ENCODE assay signal across 9 cellular contexts in genomic region chr1:87045757-87046422, GRCh38.
DNase-seq lines count a peak whose midpoint lies in the region; ATAC-seq, FAIRE-seq and TF ChIP-seq lines count a peak whose summit lies in the region.
"Had no signal": no experiment of that assay in that cellular context is flagged by ENCODE, and none has a peak within 500 bp of the region (broad histone marks: within the 10 kb centered on the region; RNA-seq: fewer than 3 reads in every experiment).

No MANE protein-coding gene starts in this region.

- FAIRE-seq in pancreas (lab: Jason Lieb, UNC), result no peak

- no peaks in the 10 kb centered on the region for H3K9me2 ChIP-seq in OCI-LY1 (ENCODE audit: low read depth, low read length)

- no peak overlapping the region for H3K4me3 ChIP-seq in OCI-LY1 (ENCODE audit: low read depth, low read length, poor library complexity, severe bottlenecking)
- no peak overlapping the region for H3K4me3 ChIP-seq in pancreas
- H3K4me3 ChIP-seq in neural progenitor cell, result no peak overlapping the region
- H3K4me3 ChIP-seq: cardiac muscle cell, lower lobe of right lung had no signal

- H3K9ac ChIP-seq in OCI-LY1 (ENCODE audit: low read length) (no peak overlapping the region), neural progenitor cell (no peak overlapping the region)

- peaks cover 7% of the 10 kb centered on the region; the same call in 1 of the 2 replicates for H3K36me3 ChIP-seq in OCI-LY1 (ENCODE audit: insufficient read depth, low read length)
- H3K36me3 ChIP-seq in pancreas, result no peaks in the 10 kb centered on the region
- H3K36me3 ChIP-seq in neural progenitor cell, result peaks cover 15% of the 10 kb centered on the region
- H3K36me3 ChIP-seq: cardiac muscle cell, lower lobe of right lung had no signal

- H3K27me3 ChIP-seq in OCI-LY1 (ENCODE audit: insufficient read depth, low read length), result no peaks in the 10 kb centered on the region
- no peaks in the 10 kb centered on the region for H3K27me3 ChIP-seq in pancreas
- no peaks in the 10 kb centered on the region for H3K27me3 ChIP-seq in neural progenitor cell
- H3K27me3 ChIP-seq: cardiac muscle cell had no signal

- DNase-seq in pancreas (no peak), left lobe of liver (ENCODE audit: low spot score) (no peak), neural progenitor cell (ENCODE audit: low spot score) (no peak)
- DNase-seq: lower lobe of right lung had no signal

- H2AFZ ChIP-seq in OCI-LY1 (ENCODE audit: low read length), result no peak overlapping the region
- no peak overlapping the region for H2AFZ ChIP-seq in neural progenitor cell (replicated peaks)

- peak overlapping the region; percentile 88 for H3K27ac Mint-ChIP-seq in activated naive CD4-positive, alpha-beta T cell treated with anti-CD3 and anti-CD28 coated beads, Interleukin-2, amount 50 U/mL, for 24 hours
- peak overlapping the region; percentile 46 for H3K27ac Mint-ChIP-seq in stimulated activated memory B cell treated with anti-CD40 and anti-IgM and Interleukin-4, amounts not matched to agents 10 μg/mL and 1 μg/mL and 100 μg/mL, for 72 hours
- H3K27ac Mint-ChIP-seq in neural progenitor cell, result no peak overlapping the region

- intact Hi-C loops in pancreas (cut with DNase I), result no loop called here

- TF ChIP-seq CTCF in OCI-LY1 (IDR thresholded peaks at IDR 0.05; ENCODE audit: low read length), result no peak
- no peak for TF ChIP-seq CTCF in pancreas (IDR thresholded peaks at IDR 0.05)
- TF ChIP-seq CTCF in neural progenitor cell (IDR thresholded peaks at IDR 0.05), result no peak

- H3K9me3 Mint-ChIP-seq in activated naive CD4-positive, alpha-beta T cell treated with anti-CD3 and anti-CD28 coated beads, Interleukin-2, amount 50 U/mL, for 24 hours, result no peaks in the 10 kb centered on the region
- H3K9me3 Mint-ChIP-seq in stimulated activated memory B cell treated with anti-CD40 and anti-IgM and Interleukin-4, amounts not matched to agents 10 μg/mL and 1 μg/mL and 100 μg/mL, for 72 hours, result no peaks in the 10 kb centered on the region
- peaks cover 16% of the 10 kb centered on the region for H3K9me3 Mint-ChIP-seq in neural progenitor cell

- peak overlapping the region; percentile 20 for H3K27ac ChIP-seq in OCI-LY1 (ENCODE audit: low read depth, low read length, poor library complexity, severe bottlenecking)
- H3K27ac ChIP-seq in pancreas, result no peak overlapping the region
- H3K27ac ChIP-seq in neural progenitor cell, result no peak overlapping the region
- H3K27ac ChIP-seq: cardiac muscle cell, lower lobe of right lung had no signal

- peaks cover 65% of the 10 kb centered on the region for H3K4me1 Mint-ChIP-seq in activated naive CD4-positive, alpha-beta T cell treated with anti-CD3 and anti-CD28 coated beads, Interleukin-2, amount 50 U/mL, for 24 hours
- peaks cover 31% of the 10 kb centered on the region for H3K4me1 Mint-ChIP-seq in stimulated activated memory B cell treated with anti-CD40 and anti-IgM and Interleukin-4, amounts not matched to agents 10 μg/mL and 1 μg/mL and 100 μg/mL, for 72 hours
- no peaks in the 10 kb centered on the region for H3K4me1 Mint-ChIP-seq in neural progenitor cell

- H3F3A ChIP-seq in OCI-LY1 (ENCODE audit: insufficient read depth, low read length) (no peaks in the 10 kb centered on the region), neural progenitor cell (ENCODE audit: low read depth) (no peaks in the 10 kb centered on the region)

- no peaks in the 10 kb centered on the region for H3K27me3 Mint-ChIP-seq in activated naive CD4-positive, alpha-beta T cell treated with anti-CD3 and anti-CD28 coated beads, Interleukin-2, amount 50 U/mL, for 24 hours
- no peaks in the 10 kb centered on the region for H3K27me3 Mint-ChIP-seq in stimulated activated memory B cell treated with anti-CD40 and anti-IgM and Interleukin-4, amounts not matched to agents 10 μg/mL and 1 μg/mL and 100 μg/mL, for 72 hours
- no peaks in the 10 kb centered on the region for H3K27me3 Mint-ChIP-seq in neural progenitor cell (ENCODE audit: insufficient read depth, low read depth)

- H3K36me3 Mint-ChIP-seq in activated naive CD4-positive, alpha-beta T cell treated with anti-CD3 and anti-CD28 coated beads, Interleukin-2, amount 50 U/mL, for 24 hours, result peaks cover 4% of the 10 kb centered on the region
- H3K36me3 Mint-ChIP-seq in stimulated activated memory B cell treated with anti-CD40 and anti-IgM and Interleukin-4, amounts not matched to agents 10 μg/mL and 1 μg/mL and 100 μg/mL, for 72 hours, result peaks cover 8% of the 10 kb centered on the region
- H3K36me3 Mint-ChIP-seq in neural progenitor cell, result peaks cover 11% of the 10 kb centered on the region

- H3K79me2 ChIP-seq in OCI-LY1 (ENCODE audit: insufficient read depth, low read length) (peaks cover 48% of the 10 kb centered on the region), neural progenitor cell (ENCODE audit: low read depth) (peaks cover 87% of the 10 kb centered on the region)

- peaks cover 3% of the 10 kb centered on the region; the same call in 1 of the 2 replicates for H3K9me3 ChIP-seq in OCI-LY1 (ENCODE audit: low read length)
- H3K9me3 ChIP-seq in pancreas, result no peaks in the 10 kb centered on the region
- H3K9me3 ChIP-seq in neural progenitor cell (ENCODE audit: low read depth), result peaks cover 8% of the 10 kb centered on the region

- H3K4me2 ChIP-seq in OCI-LY1 (ENCODE audit: low read length) (peak overlapping the region; percentile 12; the same call in 1 of the 2 replicates), neural progenitor cell (no peak overlapping the region)

- peak overlapping the region; percentile 72 for H3K4me3 Mint-ChIP-seq in activated naive CD4-positive, alpha-beta T cell treated with anti-CD3 and anti-CD28 coated beads, Interleukin-2, amount 50 U/mL, for 24 hours
- no peak overlapping the region for H3K4me3 Mint-ChIP-seq in stimulated activated memory B cell treated with anti-CD40 and anti-IgM and Interleukin-4, amounts not matched to agents 10 μg/mL and 1 μg/mL and 100 μg/mL, for 72 hours
- no peak overlapping the region for H3K4me3 Mint-ChIP-seq in neural progenitor cell

- no peaks in the 10 kb centered on the region for H4K20me1 ChIP-seq in OCI-LY1 (ENCODE audit: insufficient read depth, low read length)
- no peaks in the 10 kb centered on the region for H4K20me1 ChIP-seq in neural progenitor cell (ENCODE audit: low read depth)

- ATAC-seq in GM21576 (IDR thresholded peaks at IDR 0.05; ENCODE audit: unreplicated experiment), result peak; percentile 43
- ATAC-seq in stimulated activated memory B cell treated with anti-CD40 and anti-IgM and Interleukin-4, amounts not matched to agents 10 μg/mL and 1 μg/mL and 100 μg/mL, for 72 hours, result peak; percentile 68
- no peak for ATAC-seq in pancreas
- no peak for ATAC-seq in left lobe of liver
- ATAC-seq: lower lobe of right lung had no signal

- 51 to 57% methylated on average over 5 of the region's 5 CpGs for WGBS in pancreas, 2 donors

- H3K4me1 ChIP-seq in OCI-LY1 (ENCODE audit: insufficient read depth, low read length, severe bottlenecking) (peaks cover 59% of the 10 kb centered on the region), pancreas (no peaks in the 10 kb centered on the region), neural progenitor cell (no peaks in the 10 kb centered on the region)
- H3K4me1 ChIP-seq: lower lobe of right lung had no signal

Comparison
In these comparisons a context has a peak if more than half of its experiments do, and no peak if none do; other contexts are left out.
1. ATAC-seq: peak in GM21576 (single experiment) and stimulated activated memory B cell treated with anti-CD40 and anti-IgM and Interleukin-4, amounts not matched to agents 10 μg/mL and 1 μg/mL and 100 μg/mL, for 72 hours (single experiment); none in pancreas (0 of 4) and left lobe of liver (single experiment).